1 cellular context compared by ENCODE assay signal in the genomic region with DNA sequence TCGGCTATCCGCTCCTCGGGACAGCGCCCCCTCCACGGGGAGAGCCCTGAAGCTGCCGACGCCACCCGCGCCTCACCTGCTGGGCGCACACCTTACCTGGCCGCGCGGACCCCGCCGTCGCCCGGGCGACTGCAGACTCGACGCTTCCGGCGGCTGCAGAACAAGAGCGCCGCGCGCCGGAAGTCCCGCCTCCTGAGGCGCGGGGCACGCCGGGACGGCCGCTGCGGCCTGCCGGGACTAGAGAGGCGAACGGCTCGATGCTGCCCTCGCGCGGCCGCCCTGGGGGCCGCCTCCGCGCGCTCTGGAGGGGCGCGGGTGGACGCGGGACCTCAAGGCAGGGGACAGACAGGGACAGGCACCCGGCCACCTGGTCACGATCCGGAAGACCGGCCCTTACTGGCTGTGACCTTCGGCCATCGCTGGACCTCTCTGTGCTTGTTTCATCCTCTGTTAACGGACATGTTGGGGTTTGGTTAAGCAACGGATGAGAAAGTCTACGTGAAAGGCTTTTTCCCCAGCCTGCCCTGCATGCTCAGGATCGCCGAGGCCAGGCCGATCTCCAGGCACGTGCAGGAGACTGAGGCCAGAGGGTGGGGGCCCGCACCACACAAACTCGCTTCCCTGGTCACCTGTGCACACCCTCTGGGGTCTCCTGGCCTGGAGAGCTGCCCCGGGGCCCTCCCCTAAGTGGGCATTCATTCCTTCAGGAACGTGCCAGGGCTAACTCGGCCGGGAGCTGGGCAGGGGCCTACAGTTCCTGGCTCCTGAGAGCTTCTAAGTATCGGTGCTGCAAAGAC.
A peak's percentile ranks its signal among the peaks of the same experiment; 100 is the strongest.
TF ChIP-seq lines count a peak whose summit lies in the region.

A gene with protein sequence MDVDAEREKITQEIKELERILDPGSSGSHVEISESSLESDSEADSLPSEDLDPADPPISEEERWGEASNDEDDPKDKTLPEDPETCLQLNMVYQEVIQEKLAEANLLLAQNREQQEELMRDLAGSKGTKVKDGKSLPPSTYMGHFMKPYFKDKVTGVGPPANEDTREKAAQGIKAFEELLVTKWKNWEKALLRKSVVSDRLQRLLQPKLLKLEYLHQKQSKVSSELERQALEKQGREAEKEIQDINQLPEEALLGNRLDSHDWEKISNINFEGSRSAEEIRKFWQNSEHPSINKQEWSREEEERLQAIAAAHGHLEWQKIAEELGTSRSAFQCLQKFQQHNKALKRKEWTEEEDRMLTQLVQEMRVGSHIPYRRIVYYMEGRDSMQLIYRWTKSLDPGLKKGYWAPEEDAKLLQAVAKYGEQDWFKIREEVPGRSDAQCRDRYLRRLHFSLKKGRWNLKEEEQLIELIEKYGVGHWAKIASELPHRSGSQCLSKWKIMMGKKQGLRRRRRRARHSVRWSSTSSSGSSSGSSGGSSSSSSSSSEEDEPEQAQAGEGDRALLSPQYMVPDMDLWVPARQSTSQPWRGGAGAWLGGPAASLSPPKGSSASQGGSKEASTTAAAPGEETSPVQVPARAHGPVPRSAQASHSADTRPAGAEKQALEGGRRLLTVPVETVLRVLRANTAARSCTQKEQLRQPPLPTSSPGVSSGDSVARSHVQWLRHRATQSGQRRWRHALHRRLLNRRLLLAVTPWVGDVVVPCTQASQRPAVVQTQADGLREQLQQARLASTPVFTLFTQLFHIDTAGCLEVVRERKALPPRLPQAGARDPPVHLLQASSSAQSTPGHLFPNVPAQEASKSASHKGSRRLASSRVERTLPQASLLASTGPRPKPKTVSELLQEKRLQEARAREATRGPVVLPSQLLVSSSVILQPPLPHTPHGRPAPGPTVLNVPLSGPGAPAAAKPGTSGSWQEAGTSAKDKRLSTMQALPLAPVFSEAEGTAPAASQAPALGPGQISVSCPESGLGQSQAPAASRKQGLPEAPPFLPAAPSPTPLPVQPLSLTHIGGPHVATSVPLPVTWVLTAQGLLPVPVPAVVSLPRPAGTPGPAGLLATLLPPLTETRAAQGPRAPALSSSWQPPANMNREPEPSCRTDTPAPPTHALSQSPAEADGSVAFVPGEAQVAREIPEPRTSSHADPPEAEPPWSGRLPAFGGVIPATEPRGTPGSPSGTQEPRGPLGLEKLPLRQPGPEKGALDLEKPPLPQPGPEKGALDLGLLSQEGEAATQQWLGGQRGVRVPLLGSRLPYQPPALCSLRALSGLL (N-terminal part only) (minus strand): TSS at position 133 of the 797 bp plus-strand sequence. CDS start 1,742 bp downstream, outside the sequence.

TF ChIP-seq in GM12878, 131 proteins besides CTCF, POLR2A, EP300 and RAD21 (continued from another document):
- TF ChIP-seq, protein P1, sequence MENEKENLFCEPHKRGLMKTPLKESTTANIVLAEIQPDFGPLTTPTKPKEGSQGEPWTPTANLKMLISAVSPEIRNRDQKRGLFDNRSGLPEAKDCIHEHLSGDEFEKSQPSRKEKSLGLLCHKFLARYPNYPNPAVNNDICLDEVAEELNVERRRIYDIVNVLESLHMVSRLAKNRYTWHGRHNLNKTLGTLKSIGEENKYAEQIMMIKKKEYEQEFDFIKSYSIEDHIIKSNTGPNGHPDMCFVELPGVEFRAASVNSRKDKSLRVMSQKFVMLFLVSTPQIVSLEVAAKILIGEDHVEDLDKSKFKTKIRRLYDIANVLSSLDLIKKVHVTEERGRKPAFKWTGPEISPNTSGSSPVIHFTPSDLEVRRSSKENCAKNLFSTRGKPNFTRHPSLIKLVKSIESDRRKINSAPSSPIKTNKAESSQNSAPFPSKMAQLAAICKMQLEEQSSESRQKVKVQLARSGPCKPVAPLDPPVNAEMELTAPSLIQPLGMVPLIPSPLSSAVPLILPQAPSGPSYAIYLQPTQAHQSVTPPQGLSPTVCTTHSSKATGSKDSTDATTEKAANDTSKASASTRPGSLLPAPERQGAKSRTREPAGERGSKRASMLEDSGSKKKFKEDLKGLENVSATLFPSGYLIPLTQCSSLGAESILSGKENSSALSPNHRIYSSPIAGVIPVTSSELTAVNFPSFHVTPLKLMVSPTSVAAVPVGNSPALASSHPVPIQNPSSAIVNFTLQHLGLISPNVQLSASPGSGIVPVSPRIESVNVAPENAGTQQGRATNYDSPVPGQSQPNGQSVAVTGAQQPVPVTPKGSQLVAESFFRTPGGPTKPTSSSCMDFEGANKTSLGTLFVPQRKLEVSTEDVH (IDR thresholded peaks at IDR 0.05; ENCODE audit: low read depth, partially characterized antibody) = no peak
- TF ChIP-seq, protein P2, sequence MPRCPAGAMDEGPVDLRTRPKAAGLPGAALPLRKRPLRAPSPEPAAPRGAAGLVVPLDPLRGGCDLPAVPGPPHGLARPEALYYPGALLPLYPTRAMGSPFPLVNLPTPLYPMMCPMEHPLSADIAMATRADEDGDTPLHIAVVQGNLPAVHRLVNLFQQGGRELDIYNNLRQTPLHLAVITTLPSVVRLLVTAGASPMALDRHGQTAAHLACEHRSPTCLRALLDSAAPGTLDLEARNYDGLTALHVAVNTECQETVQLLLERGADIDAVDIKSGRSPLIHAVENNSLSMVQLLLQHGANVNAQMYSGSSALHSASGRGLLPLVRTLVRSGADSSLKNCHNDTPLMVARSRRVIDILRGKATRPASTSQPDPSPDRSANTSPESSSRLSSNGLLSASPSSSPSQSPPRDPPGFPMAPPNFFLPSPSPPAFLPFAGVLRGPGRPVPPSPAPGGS (IDR thresholded peaks at IDR 0.05; ENCODE audit: borderline replicate concordance, insufficient read depth, low read depth, low read length, poor library complexity, severe bottlenecking) = no peak
- peak; percentile 48; the same call in 1 of the 2 replicates for TF ChIP-seq RUNX3 (IDR thresholded peaks at IDR 0.05; ENCODE audit: low read length)
- TF ChIP-seq, protein P3, sequence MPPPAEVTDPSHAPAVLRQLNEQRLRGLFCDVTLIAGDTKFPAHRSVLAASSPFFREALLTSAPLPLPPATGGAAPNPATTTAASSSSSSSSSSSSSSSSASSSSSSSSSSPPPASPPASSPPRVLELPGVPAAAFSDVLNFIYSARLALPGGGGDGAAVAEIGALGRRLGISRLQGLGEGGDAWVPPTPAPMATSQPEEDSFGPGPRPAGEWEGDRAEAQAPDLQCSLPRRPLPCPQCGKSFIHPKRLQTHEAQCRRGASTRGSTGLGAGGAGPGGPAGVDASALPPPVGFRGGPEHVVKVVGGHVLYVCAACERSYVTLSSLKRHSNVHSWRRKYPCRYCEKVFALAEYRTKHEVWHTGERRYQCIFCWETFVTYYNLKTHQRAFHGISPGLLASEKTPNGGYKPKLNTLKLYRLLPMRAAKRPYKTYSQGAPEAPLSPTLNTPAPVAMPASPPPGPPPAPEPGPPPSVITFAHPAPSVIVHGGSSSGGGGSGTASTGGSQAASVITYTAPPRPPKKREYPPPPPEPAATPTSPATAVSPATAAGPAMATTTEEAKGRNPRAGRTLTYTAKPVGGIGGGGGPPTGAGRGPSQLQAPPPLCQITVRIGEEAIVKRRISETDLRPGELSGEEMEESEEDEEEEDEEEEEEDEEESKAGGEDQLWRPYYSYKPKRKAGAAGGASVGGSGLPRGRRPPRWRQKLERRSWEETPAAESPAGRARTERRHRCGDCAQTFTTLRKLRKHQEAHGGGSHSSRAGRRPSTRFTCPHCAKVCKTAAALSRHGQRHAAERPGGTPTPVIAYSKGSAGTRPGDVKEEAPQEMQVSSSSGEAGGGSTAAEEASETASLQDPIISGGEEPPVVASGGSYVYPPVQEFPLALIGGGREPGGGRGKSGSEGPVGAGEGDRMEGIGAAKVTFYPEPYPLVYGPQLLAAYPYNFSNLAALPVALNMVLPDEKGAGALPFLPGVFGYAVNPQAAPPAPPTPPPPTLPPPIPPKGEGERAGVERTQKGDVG (CRISPR knock-in tag; IDR thresholded peaks at IDR 0.05) = no peak
- TF ChIP-seq PAX8 (IDR thresholded peaks at IDR 0.05) = no peak
TF ChIP-seq in GM12878: peak in this region for 48.
